8 cellular contexts compared by ENCODE assay signal in the genomic region with DNA sequence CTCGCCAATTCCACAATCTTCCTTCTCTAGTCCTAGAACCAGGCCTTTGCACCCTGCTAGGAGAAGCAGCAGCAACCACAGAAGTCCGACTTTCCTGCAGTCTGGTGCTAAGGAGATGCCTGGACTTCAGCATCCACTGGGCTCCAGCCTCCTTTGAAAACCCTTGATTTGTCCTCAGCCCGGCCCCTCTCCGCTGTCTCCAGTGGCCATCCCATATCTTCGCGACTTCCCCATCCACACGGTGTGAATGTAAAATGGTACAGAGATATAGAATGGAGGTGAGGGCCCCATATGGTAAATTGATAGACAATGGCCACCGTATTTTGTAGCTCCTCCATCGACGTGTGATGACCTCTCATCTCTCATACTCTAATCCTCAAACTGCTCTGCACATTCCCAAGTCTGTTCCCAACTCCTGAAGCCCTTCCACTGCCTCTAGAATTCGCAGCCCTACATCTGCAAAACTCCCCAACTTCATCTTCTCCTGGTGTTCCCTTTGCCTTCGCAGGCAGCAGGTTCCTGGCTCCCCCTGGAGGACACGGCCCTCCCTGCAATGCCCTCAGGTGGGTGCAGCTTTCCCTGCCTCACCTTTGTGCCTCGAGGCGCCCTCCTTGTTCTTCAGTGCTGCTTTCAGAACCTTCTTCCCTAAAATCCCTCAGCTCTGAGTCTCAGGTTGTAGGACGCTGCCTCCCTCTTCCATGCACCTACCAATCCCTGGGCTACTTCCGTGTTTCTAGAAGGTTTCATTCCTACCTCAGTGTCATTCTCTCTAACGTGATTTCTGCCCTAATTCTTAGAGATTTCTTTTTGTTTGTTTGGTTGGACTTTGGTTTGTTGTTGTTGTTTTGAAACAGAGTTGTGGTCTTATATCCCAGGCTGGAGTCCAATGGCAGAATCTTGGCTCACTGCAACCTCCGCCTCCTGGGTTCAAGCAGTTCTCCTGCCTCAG. TPM values are rescaled to one million over a fixed set of nuclear protein-coding genes. Genes with fewer than 3 reads are reported as not detected.
DNase-seq lines count a peak whose midpoint lies in the region; ATAC-seq and TF ChIP-seq lines count a peak whose summit lies in the region.

No MANE protein-coding gene starts in this region.

- no peak overlapping the region for H3K27ac ChIP-seq in MM.1S (ENCODE audit: low read length)

- peak; percentile 56 for ATAC-seq in central memory CD8-positive, alpha-beta T cell (replicated peaks; ENCODE audit: extremely low read depth, poor library complexity, severe bottlenecking)
- ATAC-seq in HG03108 (IDR thresholded peaks at IDR 0.05; ENCODE audit: unreplicated experiment) (no peak), HG02588 (IDR thresholded peaks at IDR 0.05; ENCODE audit: unreplicated experiment) (no peak)

- no peaks in the 10 kb centered on the region for H3K27me3 ChIP-seq in MM.1S (replicated peaks; ENCODE audit: insufficient read depth, low read length)

- no peaks in the 10 kb centered on the region for H3K79me2 ChIP-seq in MM.1S (ENCODE audit: low read length)

- TF ChIP-seq CTCF in MM.1S (IDR thresholded peaks at IDR 0.05; ENCODE audit: low read length), result peak; percentile 95

- peak overlapping the region; percentile 76; the same call in 1 of the 2 replicates for H2AFZ ChIP-seq in MM.1S (ENCODE audit: low read length)

- H3K4me3 ChIP-seq in MM.1S (ENCODE audit: low read length), result no peak overlapping the region

- H3K4me2 ChIP-seq in MM.1S (ENCODE audit: low read depth, low read length), result peak overlapping the region; percentile 58; the same call in 1 of the 2 replicates

- DNase-seq in GM03348 (ENCODE audit: low spot score) (peak; percentile 73), MM.1S (peak; percentile 59), lung microvascular endothelial cell (ENCODE audit: low read depth in 2 of 2) (peak; percentile 53 to 59)
- DNase-seq in activated CD4-positive, alpha-beta T cell treated with anti-CD3 and anti-CD28 coated beads for 24 hours (ENCODE audit: low read depth in 2 of 2), result peak; percentile 68 to 78
- peak; percentile 50 to 64 for DNase-seq in central memory CD8-positive, alpha-beta T cell (ENCODE audit: low spot score in 2 of 2)
- DNase-seq in stimulated activated CD8-positive, alpha-beta memory T cell treated with anti-CD3 and anti-CD28 coated beads, Interleukin-2, amount 100 ng/mL, for 48 hours (ENCODE audit: low read depth in 2 of 2), result peak; percentile 53 to 70

- no peaks in the 10 kb centered on the region for H3K9me2 ChIP-seq in MM.1S (replicated peaks; ENCODE audit: insufficient read depth, low read length)

- no peaks in the 10 kb centered on the region for H3K9me3 ChIP-seq in MM.1S (replicated peaks; ENCODE audit: insufficient read depth, low read length)

- no peaks in the 10 kb centered on the region for H3K4me1 ChIP-seq in MM.1S (ENCODE audit: low read length)

- H3K27me3 Mint-ChIP-seq in central memory CD8-positive, alpha-beta T cell, result peaks cover 34% of the 10 kb centered on the region

- no peak overlapping the region for H3K9ac ChIP-seq in MM.1S (ENCODE audit: low read length)

- H3K4me1 Mint-ChIP-seq in central memory CD8-positive, alpha-beta T cell, result peaks cover 22% of the 10 kb centered on the region

- no peaks in the 10 kb centered on the region for H3K36me3 Mint-ChIP-seq in central memory CD8-positive, alpha-beta T cell (ENCODE audit: insufficient read depth)

- no peak overlapping the region for H3K27ac Mint-ChIP-seq in central memory CD8-positive, alpha-beta T cell (ENCODE audit: low read depth)

- H4K20me1 ChIP-seq in MM.1S (ENCODE audit: insufficient read depth, low read length), result no peaks in the 10 kb centered on the region

- H3F3A ChIP-seq in MM.1S (ENCODE audit: insufficient read depth, low read length), result no peaks in the 10 kb centered on the region

- no peaks in the 10 kb centered on the region for H3K36me3 ChIP-seq in MM.1S (replicated peaks; ENCODE audit: insufficient read depth, low read length)

- H3K4me3 Mint-ChIP-seq in central memory CD8-positive, alpha-beta T cell, result no peak overlapping the region

- no peaks in the 10 kb centered on the region for H3K9me3 Mint-ChIP-seq in central memory CD8-positive, alpha-beta T cell

RNA-seq across cellular contexts. Expression of gene TMBIM6, which starts 36.7 kb away (rescaled TPM):
- 324 and 480 TPM in 2 replicates for total RNA-seq in lung microvascular endothelial cell

RNA-seq across cellular contexts. Expression of gene NCKAP5L, which starts 50.1 kb away (rescaled TPM):
- 6.1 and 6.9 TPM in 2 replicates for total RNA-seq in lung microvascular endothelial cell
